Comparison of ENCODE assay signal across 2 cellular contexts in the genomic region with DNA sequence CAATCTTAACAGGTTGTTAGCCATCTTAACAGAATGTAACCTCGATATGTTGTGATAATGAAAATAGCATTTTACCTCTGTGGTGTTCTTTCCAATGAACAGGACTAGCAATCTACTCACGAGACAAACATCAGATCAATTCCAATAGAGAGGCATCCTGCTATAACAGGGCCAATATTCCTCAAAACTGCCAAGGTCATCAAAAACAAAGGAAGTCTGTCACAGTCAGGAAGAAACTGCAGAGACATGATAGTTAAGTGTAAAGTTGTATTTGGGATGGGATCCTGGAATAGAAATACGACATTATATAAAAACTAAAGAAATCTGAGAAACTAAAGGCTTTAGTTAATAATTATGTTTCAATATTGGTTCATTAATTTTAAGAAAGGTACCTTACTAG.
TF ChIP-seq lines count a peak whose summit lies in the region.

No MANE protein-coding gene starts in this region.

TF ChIP-seq in HepG2, 621 proteins besides CTCF, POLR2A, EP300 and RAD21:
- TF ChIP-seq MAFK (conservative IDR thresholded peaks at IDR 0.05 in 1 of 2, IDR thresholded peaks at IDR 0.05 in 1 of 2; ENCODE audit: low read length in 2 of 2) (peak; percentile 69 to 87), MAFF (IDR thresholded peaks at IDR 0.05; ENCODE audit: low read depth, low read length) (peak; percentile 76), YEATS2 (CRISPR knock-in tag; IDR thresholded peaks at IDR 0.05; ENCODE audit: borderline replicate concordance) (no peak)

TF ChIP-seq in K562, 482 proteins besides CTCF, POLR2A, EP300 and RAD21:
- TF ChIP-seq MAFF (IDR thresholded peaks at IDR 0.05; ENCODE audit: low read length): 0 out of 2 replicates have a peak, but pooled peaks have one; percentile 5
- no peak for TF ChIP-seq NFYB (IDR thresholded peaks at IDR 0.05; ENCODE audit: extremely low read depth, insufficient read length)
TF ChIP-seq in K562: peak in this region for 1.
